In genomic region chr12:64716839-64717455, GRCh38 we compare ENCODE assay signal across 13 cellular contexts.
"Had no signal": no experiment of that assay in that cellular context is flagged by ENCODE, and none has a peak within 500 bp of the region (broad histone marks: within the 10 kb centered on the region; RNA-seq: fewer than 3 reads in every experiment).

No MANE protein-coding gene starts in this region.

- H3K4me3 ChIP-seq: colonic mucosa, lower lobe of right lung, stomach had no signal

- H3K27ac ChIP-seq: colonic mucosa, lower lobe of right lung had no signal

- ATAC-seq: activated CD4-positive, CD25-positive, alpha-beta regulatory T cell treated with anti-CD3 and anti-CD28 coated beads, Interleukin-2, amount 50 U/mL, for 24 hours; left cardiac atrium; lower lobe of right lung had no signal

- H3K9me3 ChIP-seq: colonic mucosa, lower lobe of right lung, stomach had no signal

- H3K27me3 ChIP-seq: colonic mucosa, stomach had no signal

- H3K4me1 ChIP-seq: colonic mucosa, lower lobe of right lung had no signal

- H3K36me3 ChIP-seq: colonic mucosa had no signal

- H3K4me3 Mint-ChIP-seq: activated naive CD4-positive, alpha-beta T cell treated with anti-CD3 and anti-CD28 coated beads, Interleukin-2, amount 10 ng/mL, durations not matched to agents 7 days and 5 days had no signal

- H3K9me3 Mint-ChIP-seq: activated naive CD4-positive, alpha-beta T cell treated with anti-CD3 and anti-CD28 coated beads, Interleukin-2, amount 10 ng/mL, durations not matched to agents 7 days and 5 days had no signal

- H3K27me3 Mint-ChIP-seq: activated naive CD4-positive, alpha-beta T cell treated with anti-CD3 and anti-CD28 coated beads, Interleukin-2, amount 10 ng/mL, durations not matched to agents 7 days and 5 days had no signal

- DNase-seq: activated CD4-positive, alpha-beta T cell treated with anti-CD3 and anti-CD28 coated beads, Interleukin-2, amount 50 U/mL, for 48 hours; activated naive CD4-positive, alpha-beta T cell treated with anti-CD3 and anti-CD28 coated beads, Interleukin-2, amount 10 ng/mL, durations not matched to agents 7 days and 5 days; effector CD8-positive, alpha-beta T cell; hypothalamus; left cardiac atrium; lower lobe of right lung; midbrain; SHP77 treated with DMSO at 0.1 percent for 48 hours; stimulated activated CD4-positive, alpha-beta T cell treated with anti-CD3 and anti-CD28 coated beads, Interleukin-4, amount 100 ng/mL, for 1 hour; stimulated activated CD8-positive, alpha-beta memory T cell treated with anti-CD3 and anti-CD28 coated beads, Interleukin-4, amount 100 ng/mL, for 48 hours; stomach had no signal
